ENCODE assay signal across 32 cellular contexts in genomic region chr19:36409841-36410240, GRCh38.
"Had no signal": no experiment of that assay in that cellular context is flagged by ENCODE, and none has a peak within 500 bp of the region (broad histone marks: within the 10 kb centered on the region; RNA-seq: fewer than 3 reads in every experiment).

No MANE protein-coding gene starts in this region.

- H3K4me1 ChIP-seq: body of pancreas, foreskin keratinocyte, heart left ventricle, left ventricle myocardium inferior, right lobe of liver, stomach, thyroid gland, upper lobe of right lung had no signal

- H3K9me3 ChIP-seq: body of pancreas, thyroid gland, upper lobe of right lung had no signal

- H3K27ac ChIP-seq: body of pancreas, coronary artery, foreskin keratinocyte, heart left ventricle, left ventricle myocardium inferior, right lobe of liver, skin epidermis, stomach, thyroid gland, upper lobe of right lung had no signal

- H3K4me3 ChIP-seq: body of pancreas, coronary artery, dorsolateral prefrontal cortex, heart left ventricle, left ventricle myocardium inferior, lung, mucosa of descending colon, right lobe of liver, skin epidermis, stomach, thyroid gland, upper lobe of right lung had no signal

- H3K27me3 ChIP-seq: body of pancreas, dorsolateral prefrontal cortex, foreskin keratinocyte, heart left ventricle, right lobe of liver, stomach, thyroid gland, upper lobe of right lung had no signal

- H3K27ac Mint-ChIP-seq: activated CD4-positive, alpha-beta memory T cell treated with anti-CD3 and anti-CD28 coated beads, Interleukin-2, amount 10 ng/mL, durations not matched to agents 7 days and 5 days; activated CD4-positive, alpha-beta T cell treated with anti-CD3 and anti-CD28 coated beads, Interleukin-2, amount 10 ng/mL, durations not matched to agents 24 days and 14 days; activated naive CD4-positive, alpha-beta T cell treated with anti-CD3 and anti-CD28 coated beads, Interleukin-2, amount 10 ng/mL, durations not matched to agents 7 days and 5 days; activated naive CD8-positive, alpha-beta T cell treated with anti-CD3 and anti-CD28 coated beads, Interleukin-2, amount 50 U/mL, for 24 hours; activated T-cell treated with anti-CD3 and anti-CD28 coated beads, Interleukin-2, amount 50 U/mL, for 24 hours; natural killer cell treated with Interleukin-12 subunit alpha and Interleukin-12 subunit beta and Interleukin-15 and Interleukin-18, amount 100 ng/mL, for 72 hours; stimulated activated memory B cell treated with anti-CD40 and anti-IgM and Interleukin-4, amounts not matched to agents 10 μg/mL and 1 μg/mL and 100 μg/mL, for 72 hours; T-helper 1 cell treated with Interleukin-12 subunit alpha and Interleukin-12 subunit beta and Interleukin-4 antibody, amounts not matched to agents 30 μg/mL and 1 μg/mL, for 36 hours had no signal

- DNase-seq: activated CD4-positive, alpha-beta memory T cell treated with anti-CD3 and anti-CD28 coated beads, Interleukin-2, amount 10 ng/mL, durations not matched to agents 7 days and 5 days; activated CD4-positive, alpha-beta T cell treated with anti-CD3 and anti-CD28 coated beads, Interleukin-2, amount 10 ng/mL, durations not matched to agents 24 days and 14 days; activated CD4-positive, CD25-positive, alpha-beta regulatory T cell treated with anti-CD3 and anti-CD28 coated beads, Interleukin-2, amount 50 U/mL, for 72 hours; activated CD8-positive, alpha-beta memory T cell treated with anti-CD3 and anti-CD28 coated beads, Interleukin-2, amount 50 U/mL, for 48 hours; activated gamma-delta T cell; activated naive CD4-positive, alpha-beta T cell treated with anti-CD3 and anti-CD28 coated beads, Interleukin-2, amount 10 ng/mL, durations not matched to agents 7 days and 5 days; activated naive CD8-positive, alpha-beta T cell treated with anti-CD3 and anti-CD28 coated beads, Interleukin-2, amount 50 U/mL, for 24 hours; activated T-cell treated with anti-CD3 and anti-CD28 coated beads, Interleukin-2, amount 50 U/mL, for 24 hours; body of pancreas; dorsolateral prefrontal cortex; effector memory CD4-positive, alpha-beta T cell; foreskin keratinocyte; heart left ventricle; left ventricle myocardium inferior; mesendoderm; mucosa of descending colon; right lobe of liver; stimulated activated CD4-positive, alpha-beta T cell treated with anti-CD3 and anti-CD28 coated beads, Interleukin-1b, Interleukin-23, amount 100 ng/mL, for 48 hours; stimulated activated CD4-positive, alpha-beta T cell treated with anti-CD3 and anti-CD28 coated beads, Interleukin-4, amount 100 ng/mL, for 4 hours; stimulated activated CD8-positive, alpha-beta memory T cell treated with anti-CD3 and anti-CD28 coated beads, Interleukin-4, amount 100 ng/mL, for 48 hours; stomach; SW 1271; T-helper 9 cell; thyroid gland; upper lobe of right lung had no signal

- H3K4me3 Mint-ChIP-seq: activated CD4-positive, alpha-beta memory T cell treated with anti-CD3 and anti-CD28 coated beads, Interleukin-2, amount 10 ng/mL, durations not matched to agents 7 days and 5 days; activated CD4-positive, alpha-beta T cell treated with anti-CD3 and anti-CD28 coated beads, Interleukin-2, amount 10 ng/mL, durations not matched to agents 24 days and 14 days; activated naive CD4-positive, alpha-beta T cell treated with anti-CD3 and anti-CD28 coated beads, Interleukin-2, amount 10 ng/mL, durations not matched to agents 7 days and 5 days; activated naive CD8-positive, alpha-beta T cell treated with anti-CD3 and anti-CD28 coated beads, Interleukin-2, amount 50 U/mL, for 24 hours; activated T-cell treated with anti-CD3 and anti-CD28 coated beads, Interleukin-2, amount 50 U/mL, for 24 hours; natural killer cell treated with Interleukin-12 subunit alpha and Interleukin-12 subunit beta and Interleukin-15 and Interleukin-18, amount 100 ng/mL, for 72 hours; stimulated activated memory B cell treated with anti-CD40 and anti-IgM and Interleukin-4, amounts not matched to agents 10 μg/mL and 1 μg/mL and 100 μg/mL, for 72 hours; T-helper 1 cell treated with Interleukin-12 subunit alpha and Interleukin-12 subunit beta and Interleukin-4 antibody, amounts not matched to agents 30 μg/mL and 1 μg/mL, for 36 hours had no signal

- H3K9me3 Mint-ChIP-seq: stimulated activated memory B cell treated with anti-CD40 and anti-IgM and Interleukin-4, amounts not matched to agents 10 μg/mL and 1 μg/mL and 100 μg/mL, for 72 hours had no signal

- H3K4me1 Mint-ChIP-seq: activated CD4-positive, alpha-beta memory T cell treated with anti-CD3 and anti-CD28 coated beads, Interleukin-2, amount 10 ng/mL, durations not matched to agents 7 days and 5 days; activated CD4-positive, alpha-beta T cell treated with anti-CD3 and anti-CD28 coated beads, Interleukin-2, amount 10 ng/mL, durations not matched to agents 24 days and 14 days; activated naive CD4-positive, alpha-beta T cell treated with anti-CD3 and anti-CD28 coated beads, Interleukin-2, amount 10 ng/mL, durations not matched to agents 7 days and 5 days; activated naive CD8-positive, alpha-beta T cell treated with anti-CD3 and anti-CD28 coated beads, Interleukin-2, amount 50 U/mL, for 24 hours had no signal

- ATAC-seq: activated naive CD8-positive, alpha-beta T cell treated with anti-CD3 and anti-CD28 coated beads, Interleukin-2, amount 50 U/mL, for 24 hours; body of pancreas; foreskin keratinocyte; heart left ventricle; mucosa of descending colon; natural killer cell treated with Interleukin-12 subunit alpha and Interleukin-12 subunit beta and Interleukin-15 and Interleukin-18, amount 100 ng/mL, for 72 hours; right lobe of liver; stimulated activated memory B cell treated with anti-CD40 and anti-IgM and Interleukin-4, amounts not matched to agents 10 μg/mL and 1 μg/mL and 100 μg/mL, for 72 hours; upper lobe of right lung had no signal

- FAIRE-seq: TTC549 had no signal

- H3K27me3 Mint-ChIP-seq: activated CD4-positive, alpha-beta memory T cell treated with anti-CD3 and anti-CD28 coated beads, Interleukin-2, amount 10 ng/mL, durations not matched to agents 7 days and 5 days; activated CD4-positive, alpha-beta T cell treated with anti-CD3 and anti-CD28 coated beads, Interleukin-2, amount 10 ng/mL, durations not matched to agents 24 days and 14 days; activated naive CD4-positive, alpha-beta T cell treated with anti-CD3 and anti-CD28 coated beads, Interleukin-2, amount 10 ng/mL, durations not matched to agents 7 days and 5 days; activated naive CD8-positive, alpha-beta T cell treated with anti-CD3 and anti-CD28 coated beads, Interleukin-2, amount 50 U/mL, for 24 hours; activated T-cell treated with anti-CD3 and anti-CD28 coated beads, Interleukin-2, amount 50 U/mL, for 24 hours; natural killer cell treated with Interleukin-12 subunit alpha and Interleukin-12 subunit beta and Interleukin-15 and Interleukin-18, amount 100 ng/mL, for 72 hours; stimulated activated memory B cell treated with anti-CD40 and anti-IgM and Interleukin-4, amounts not matched to agents 10 μg/mL and 1 μg/mL and 100 μg/mL, for 72 hours had no signal
